8 cellular contexts compared by ENCODE assay signal in the genomic region with DNA sequence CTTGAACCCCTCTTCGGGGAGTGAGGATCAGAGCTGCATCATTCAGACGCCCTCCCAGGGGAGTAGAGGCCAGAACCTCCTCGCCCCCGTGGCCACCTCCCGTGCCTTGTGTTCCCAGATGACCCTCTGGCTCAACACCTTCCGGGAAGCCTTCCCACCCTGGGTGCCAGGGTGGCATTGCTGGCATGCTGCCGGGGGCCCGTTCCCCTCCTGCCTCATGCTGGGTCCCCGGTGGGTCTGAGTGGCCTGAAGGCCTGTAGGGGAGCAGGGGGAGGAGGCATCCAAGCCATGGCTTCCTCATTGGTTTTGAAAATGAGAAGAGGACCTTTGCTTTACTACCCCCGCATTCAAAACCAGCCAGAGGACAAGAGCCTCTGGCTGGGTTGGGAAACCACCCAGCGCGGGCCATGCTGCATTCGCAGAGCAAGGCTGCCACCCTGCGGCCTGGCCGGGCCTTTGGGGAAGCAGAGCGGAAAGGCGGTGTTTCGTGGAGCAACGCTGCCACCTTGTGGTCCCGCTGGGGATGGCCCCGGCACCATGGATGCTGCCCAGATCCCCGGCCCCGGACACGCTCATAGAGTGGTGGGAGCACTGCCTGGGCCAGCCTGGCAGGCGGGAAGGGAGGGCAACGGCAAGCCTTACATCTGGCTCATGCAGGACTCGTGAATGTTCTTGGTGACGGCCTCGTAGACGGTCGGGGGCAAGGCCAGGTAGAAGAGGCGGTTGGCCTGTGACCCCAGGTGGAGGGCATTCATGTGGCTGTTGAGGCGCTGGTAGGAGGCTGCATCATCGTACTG. TPM values are rescaled to one million over a fixed set of nuclear protein-coding genes. Genes with fewer than 3 reads are reported as not detected.
DNase-seq lines count a peak whose midpoint lies in the region; ATAC-seq and TF ChIP-seq lines count a peak whose summit lies in the region.

No MANE protein-coding gene starts in this region.

- DNase-seq in LHCN-M2 (ENCODE audit: low read depth) (peak; percentile 74), RPMI8226 (peak; percentile 88), fibroblast of mammary gland (ENCODE audit: low read depth) (peak; percentile 86), neuronal stem cell (ENCODE audit: low spot score) (peak; percentile 66), substantia nigra (lab: John Stamatoyannopoulos, UW) (peak; percentile 25 to 96 (median 76))
- peak; percentile 89 to 91 for DNase-seq in activated T-cell treated with anti-CD3 and anti-CD28 coated beads, Interleukin-2, amount 50 U/mL, for 72 hours

- H3K79me1 ChIP-seq in neuronal stem cell (ENCODE audit: low read depth, low read length) = no peaks in the 10 kb centered on the region

- peak; percentile 86 for TF ChIP-seq CTCF in DOHH2 (IDR thresholded peaks at IDR 0.05; ENCODE audit: low read depth, low read length, poor library complexity, severe bottlenecking)
- peak; percentile 97 for TF ChIP-seq CTCF in fibroblast of mammary gland (conservative IDR thresholded peaks at IDR 0.05; ENCODE audit: control insufficient read depth, insufficient read depth, low read depth, low read length)

- H3K79me2 ChIP-seq in DOHH2 (ENCODE audit: control insufficient read depth, low read length) = no peaks in the 10 kb centered on the region

- H3K9me2 ChIP-seq in DOHH2 (replicated peaks; ENCODE audit: control insufficient read depth, low read length) = no peaks in the 10 kb centered on the region

- no peak overlapping the region for H4K8ac ChIP-seq in neuronal stem cell (ENCODE audit: low read depth, low read length)

- no peak overlapping the region for H2BK15ac ChIP-seq in neuronal stem cell (ENCODE audit: low read length)

- H2BK120ac ChIP-seq in neuronal stem cell (ENCODE audit: low read depth, low read length) = no peak overlapping the region

- H3K4me2 ChIP-seq in DOHH2 (ENCODE audit: low read length) = peak overlapping the region; percentile 19; the same call in 1 of the 2 replicates
- no peak overlapping the region for H3K4me2 ChIP-seq in neuronal stem cell (ENCODE audit: insufficient read depth, low read length, poor library complexity, severe bottlenecking)

- H3F3A ChIP-seq in DOHH2 (ENCODE audit: control insufficient read depth, insufficient read depth) = no peaks in the 10 kb centered on the region

- H3K4me3 ChIP-seq in DOHH2 (ENCODE audit: low read length) (no peak overlapping the region), fibroblast of mammary gland (ENCODE audit: control insufficient read depth, low read depth, low read length) (no peak overlapping the region), neuronal stem cell (ENCODE audit: low read length in 2 of 2) (no peak overlapping the region)

- no peak overlapping the region for H3K4ac ChIP-seq in neuronal stem cell (ENCODE audit: low read length)

- no peak overlapping the region for H2AFZ ChIP-seq in neuronal stem cell (ENCODE audit: low read length)

- H3K36me3 ChIP-seq in DOHH2 (ENCODE audit: control insufficient read depth, low read length) (peaks cover 21% of the 10 kb centered on the region), neuronal stem cell (replicated peaks in 1 of 2; ENCODE audit: control insufficient read depth in 2 of 2, insufficient read depth in 2 of 2, low read length in 2 of 2) (peaks cover 27 to 49% of the 10 kb centered on the region in 2 donors)

- no peak overlapping the region for H3K14ac ChIP-seq in neuronal stem cell (ENCODE audit: low read length)

- no peaks in the 10 kb centered on the region for H3K27me3 Mint-ChIP-seq in activated T-cell treated with anti-CD3 and anti-CD28 coated beads, Interleukin-2, amount 50 U/mL, for 72 hours (ENCODE audit: low read depth)

- H3K9me3 Mint-ChIP-seq in activated T-cell treated with anti-CD3 and anti-CD28 coated beads, Interleukin-2, amount 50 U/mL, for 72 hours = no peaks in the 10 kb centered on the region

- no peaks in the 10 kb centered on the region for H3K27me3 ChIP-seq in DOHH2 (ENCODE audit: control insufficient read depth, low read length)
- H3K27me3 ChIP-seq in neuronal stem cell (ENCODE audit: control insufficient read depth in 3 of 3, insufficient read depth in 3 of 3, low read depth in 1 of 3, low read length in 3 of 3) = no peaks in the 10 kb centered on the region

- no peaks in the 10 kb centered on the region for H4K20me1 ChIP-seq in DOHH2 (ENCODE audit: control insufficient read depth, insufficient read depth, low read depth, low read length)

- peak overlapping the region; percentile 88 for H2AK5ac ChIP-seq in neuronal stem cell (ENCODE audit: low read depth, low read length)

- H3K27ac Mint-ChIP-seq in activated T-cell treated with anti-CD3 and anti-CD28 coated beads, Interleukin-2, amount 50 U/mL, for 72 hours = no peak overlapping the region

- H3K9me3 ChIP-seq in DOHH2 (ENCODE audit: control insufficient read depth, insufficient read depth, low read length) = no peaks in the 10 kb centered on the region
- H3K9me3 ChIP-seq in neuronal stem cell (replicated peaks in 1 of 2; ENCODE audit: control insufficient read depth in 2 of 2, insufficient read depth in 1 of 2, low read depth in 1 of 2, low read length in 2 of 2) = no peaks in the 10 kb centered on the region

- peaks cover 0 to 3% of the 10 kb centered on the region in 2 donors for H3K36me3 Mint-ChIP-seq in activated T-cell treated with anti-CD3 and anti-CD28 coated beads, Interleukin-2, amount 50 U/mL, for 72 hours (ENCODE audit: insufficient read depth in 2 of 2)

- H3K23ac ChIP-seq in neuronal stem cell (ENCODE audit: low read depth, low read length, poor library complexity) = peak overlapping the region; percentile 80

- H3K4me1 ChIP-seq in DOHH2 (ENCODE audit: control insufficient read depth, low read length) (peaks cover 5% of the 10 kb centered on the region), neuronal stem cell (ENCODE audit: control insufficient read depth in 2 of 2, insufficient read depth in 1 of 2, low read depth in 1 of 2, low read length in 2 of 2) (no peaks in the 10 kb centered on the region)

- peaks cover 14% of the 10 kb centered on the region for H3K4me1 Mint-ChIP-seq in activated T-cell treated with anti-CD3 and anti-CD28 coated beads, Interleukin-2, amount 50 U/mL, for 72 hours (ENCODE audit: low read depth)

- peak overlapping the region; percentile 48 for H3K18ac ChIP-seq in neuronal stem cell (ENCODE audit: low read length)

- H4K91ac ChIP-seq in neuronal stem cell (ENCODE audit: low read depth, low read length, poor library complexity) = no peak overlapping the region

- WGBS in neuronal stem cell (ENCODE audit: extremely low coverage in 2 of 2, insufficient read length in 2 of 2, insufficient replicate concordance in 1 of 2), 2 donors = no CpG with 5 or more reads among the region's 34 CpGs

- no peak overlapping the region for H2BK12ac ChIP-seq in neuronal stem cell (ENCODE audit: low read length)

- ATAC-seq in GM21786 (IDR thresholded peaks at IDR 0.05; ENCODE audit: unreplicated experiment) = peak; percentile 94
- peak; percentile 96 to 97 for ATAC-seq in activated T-cell treated with anti-CD3 and anti-CD28 coated beads, Interleukin-2, amount 50 U/mL, for 72 hours (replicated peaks in 1 of 2)

- no peak overlapping the region for H3K9ac ChIP-seq in neuronal stem cell (ENCODE audit: low read depth, low read length, poor library complexity)

- H3K27ac ChIP-seq in DOHH2 (ENCODE audit: low read depth, low read length) (no peak overlapping the region), neuronal stem cell (replicated peaks; ENCODE audit: low read length) (no peak overlapping the region), substantia nigra (ENCODE audit: low read depth, low read length, poor library complexity, severe bottlenecking) (peak overlapping the region; percentile 58)

- no peak overlapping the region for H2BK5ac ChIP-seq in neuronal stem cell (ENCODE audit: low read length)

- peak overlapping the region in 1 of 2 donors; percentile 27 for H3K4me3 Mint-ChIP-seq in activated T-cell treated with anti-CD3 and anti-CD28 coated beads, Interleukin-2, amount 50 U/mL, for 72 hours

RNA-seq across cellular contexts. Expression of gene G6PD, which starts 11.9 kb away (rescaled TPM):
- 56.9 and 60.1 TPM in 2 replicates for total RNA-seq in LHCN-M2 (2014; rRNA removed)
- polyA plus RNA-seq in LHCN-M2 (2012) = 321 TPM
- 10 to 100 TPM; 46.9 to 47.3 TPM for total RNA-seq in activated T-cell treated with anti-CD3 and anti-CD28 coated beads, Interleukin-2, amount 50 U/mL, for 72 hours
- polyA plus RNA-seq in neuronal stem cell (2013, experiment 1 of 2) = 40.6 TPM
- 41.3 TPM for polyA plus RNA-seq in neuronal stem cell (2013, experiment 2 of 2)

RNA-seq across cellular contexts. Expression of gene IKBKG, which starts 12.7 kb away (rescaled TPM):
- 21.5 and 22.4 TPM in 2 replicates for total RNA-seq in LHCN-M2 (2014; rRNA removed)
- 30.3 TPM for polyA plus RNA-seq in LHCN-M2 (2012)
- total RNA-seq in activated T-cell treated with anti-CD3 and anti-CD28 coated beads, Interleukin-2, amount 50 U/mL, for 72 hours = 10 to 100 TPM; 38.4 to 39.4 TPM
- polyA plus RNA-seq in neuronal stem cell (2013, experiment 1 of 2) = 9.7 TPM
- 9.8 TPM for polyA plus RNA-seq in neuronal stem cell (2013, experiment 2 of 2)

RNA-seq across cellular contexts. Expression of gene FAM3A, which starts 18.7 kb away (rescaled TPM):
- total RNA-seq in LHCN-M2 (2014; rRNA removed) = 46.5 and 47.4 TPM in 2 replicates
- polyA plus RNA-seq in LHCN-M2 (2012) = 48.8 TPM
- total RNA-seq in activated T-cell treated with anti-CD3 and anti-CD28 coated beads, Interleukin-2, amount 50 U/mL, for 72 hours = 10 to 100 TPM; 31.2 to 32.9 TPM
- 12.9 TPM for polyA plus RNA-seq in neuronal stem cell (2013, experiment 1 of 2)
- 14.6 TPM for polyA plus RNA-seq in neuronal stem cell (2013, experiment 2 of 2)

RNA-seq across cellular contexts. Expression of gene SLC10A3, which starts 44.3 kb away (rescaled TPM):
- total RNA-seq in LHCN-M2 (2014; rRNA removed) = 48.8 and 57.7 TPM in 2 replicates
- 38.0 TPM for polyA plus RNA-seq in LHCN-M2 (2012)
- 10 to 100 TPM; 19.9 to 25.1 TPM for total RNA-seq in activated T-cell treated with anti-CD3 and anti-CD28 coated beads, Interleukin-2, amount 50 U/mL, for 72 hours
- polyA plus RNA-seq in neuronal stem cell (2013, experiment 1 of 2) = 4.4 TPM
- polyA plus RNA-seq in neuronal stem cell (2013, experiment 2 of 2) = 4.5 TPM

RNA-seq across cellular contexts. Expression of gene UBL4A, which starts 48.3 kb away (rescaled TPM):
- 43.6 and 48.3 TPM in 2 replicates for total RNA-seq in LHCN-M2 (2014; rRNA removed)
- 34.3 TPM for polyA plus RNA-seq in LHCN-M2 (2012)
- 10 to 100 TPM; 45.0 to 53.5 TPM for total RNA-seq in activated T-cell treated with anti-CD3 and anti-CD28 coated beads, Interleukin-2, amount 50 U/mL, for 72 hours
- polyA plus RNA-seq in neuronal stem cell (2013, experiment 1 of 2) = 15.7 TPM
- polyA plus RNA-seq in neuronal stem cell (2013, experiment 2 of 2) = 15.4 TPM
